In the genomic region with DNA sequence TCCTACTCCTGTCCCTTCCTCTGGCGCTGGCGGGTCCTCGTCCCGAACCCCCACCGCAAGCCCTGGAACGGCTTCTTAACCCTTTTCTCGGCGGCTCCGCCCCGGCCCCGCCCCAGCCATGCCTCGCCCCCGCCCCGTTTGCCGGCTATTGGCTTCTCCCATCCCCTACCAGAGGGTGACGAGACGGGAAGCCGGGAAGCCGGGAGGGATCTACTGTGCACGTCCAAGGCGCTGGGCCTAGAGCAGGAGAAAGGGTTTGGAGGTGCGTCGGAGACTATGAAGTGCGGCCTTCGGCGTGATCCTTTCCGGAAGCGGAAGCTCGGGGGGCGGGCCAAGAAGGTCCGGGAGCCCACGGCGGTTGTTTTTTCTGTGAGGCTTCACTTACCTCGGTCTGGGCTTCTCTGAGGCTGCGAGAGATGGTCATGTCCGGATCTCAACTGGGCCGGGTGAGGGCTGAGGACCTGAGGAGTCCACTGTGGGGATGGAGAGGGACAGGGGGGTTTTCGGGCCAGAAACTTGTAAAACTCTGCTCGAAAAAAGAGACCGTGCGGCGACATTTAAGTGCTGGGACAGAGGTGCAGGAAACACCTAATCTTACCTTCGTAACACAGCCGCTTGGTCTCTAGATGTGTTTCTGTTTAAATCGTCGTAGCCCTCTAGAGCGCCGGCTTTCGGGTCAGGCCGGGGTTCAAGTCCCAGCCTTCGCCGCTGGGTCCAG, we compare ENCODE assay signal across 1 cellular context.
TF ChIP-seq lines count a peak whose summit lies in the region.

No MANE protein-coding gene starts in this region.

TF ChIP-seq in HepG2, 621 proteins besides CTCF, POLR2A, EP300 and RAD21 (continued from another document and continues in another):
- TF ChIP-seq, protein P1, sequence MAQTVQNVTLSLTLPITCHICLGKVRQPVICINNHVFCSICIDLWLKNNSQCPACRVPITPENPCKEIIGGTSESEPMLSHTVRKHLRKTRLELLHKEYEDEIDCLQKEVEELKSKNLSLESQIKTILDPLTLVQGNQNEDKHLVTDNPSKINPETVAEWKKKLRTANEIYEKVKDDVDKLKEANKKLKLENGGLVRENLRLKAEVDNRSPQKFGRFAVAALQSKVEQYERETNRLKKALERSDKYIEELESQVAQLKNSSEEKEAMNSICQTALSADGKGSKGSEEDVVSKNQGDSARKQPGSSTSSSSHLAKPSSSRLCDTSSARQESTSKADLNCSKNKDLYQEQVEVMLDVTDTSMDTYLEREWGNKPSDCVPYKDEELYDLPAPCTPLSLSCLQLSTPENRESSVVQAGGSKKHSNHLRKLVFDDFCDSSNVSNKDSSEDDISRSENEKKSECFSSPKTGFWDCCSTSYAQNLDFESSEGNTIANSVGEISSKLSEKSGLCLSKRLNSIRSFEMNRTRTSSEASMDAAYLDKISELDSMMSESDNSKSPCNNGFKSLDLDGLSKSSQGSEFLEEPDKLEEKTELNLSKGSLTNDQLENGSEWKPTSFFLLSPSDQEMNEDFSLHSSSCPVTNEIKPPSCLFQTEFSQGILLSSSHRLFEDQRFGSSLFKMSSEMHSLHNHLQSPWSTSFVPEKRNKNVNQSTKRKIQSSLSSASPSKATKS (CRISPR knock-in tag; IDR thresholded peaks at IDR 0.05), result no peak
- TF ChIP-seq TOE1 (CRISPR knock-in tag; IDR thresholded peaks at IDR 0.05), result no peak
- no peak for TF ChIP-seq GTF2F1 (IDR thresholded peaks at IDR 0.05; ENCODE audit: low read length)
- peak; percentile 61 for TF ChIP-seq SALL1 (CRISPR knock-in tag; IDR thresholded peaks at IDR 0.05)
- no peak for TF ChIP-seq ZNF329 (CRISPR knock-in tag; IDR thresholded peaks at IDR 0.05; ENCODE audit: low read depth)
- TF ChIP-seq ZFP62 (CRISPR knock-in tag; IDR thresholded peaks at IDR 0.05), result no peak
- TF ChIP-seq, protein P2, sequence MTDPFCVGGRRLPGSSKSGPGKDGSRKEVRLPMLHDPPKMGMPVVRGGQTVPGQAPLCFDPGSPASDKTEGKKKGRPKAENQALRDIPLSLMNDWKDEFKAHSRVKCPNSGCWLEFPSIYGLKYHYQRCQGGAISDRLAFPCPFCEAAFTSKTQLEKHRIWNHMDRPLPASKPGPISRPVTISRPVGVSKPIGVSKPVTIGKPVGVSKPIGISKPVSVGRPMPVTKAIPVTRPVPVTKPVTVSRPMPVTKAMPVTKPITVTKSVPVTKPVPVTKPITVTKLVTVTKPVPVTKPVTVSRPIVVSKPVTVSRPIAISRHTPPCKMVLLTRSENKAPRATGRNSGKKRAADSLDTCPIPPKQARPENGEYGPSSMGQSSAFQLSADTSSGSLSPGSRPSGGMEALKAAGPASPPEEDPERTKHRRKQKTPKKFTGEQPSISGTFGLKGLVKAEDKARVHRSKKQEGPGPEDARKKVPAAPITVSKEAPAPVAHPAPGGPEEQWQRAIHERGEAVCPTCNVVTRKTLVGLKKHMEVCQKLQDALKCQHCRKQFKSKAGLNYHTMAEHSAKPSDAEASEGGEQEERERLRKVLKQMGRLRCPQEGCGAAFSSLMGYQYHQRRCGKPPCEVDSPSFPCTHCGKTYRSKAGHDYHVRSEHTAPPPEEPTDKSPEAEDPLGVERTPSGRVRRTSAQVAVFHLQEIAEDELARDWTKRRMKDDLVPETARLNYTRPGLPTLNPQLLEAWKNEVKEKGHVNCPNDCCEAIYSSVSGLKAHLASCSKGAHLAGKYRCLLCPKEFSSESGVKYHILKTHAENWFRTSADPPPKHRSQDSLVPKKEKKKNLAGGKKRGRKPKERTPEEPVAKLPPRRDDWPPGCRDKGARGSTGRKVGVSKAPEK (CRISPR knock-in tag; IDR thresholded peaks at IDR 0.05; ENCODE audit: borderline replicate concordance), result no peak
- TF ChIP-seq ZNF33A (CRISPR knock-in tag; IDR thresholded peaks at IDR 0.05; ENCODE audit: borderline replicate concordance), result no peak
- no peak for TF ChIP-seq THYN1 (CRISPR knock-in tag; IDR thresholded peaks at IDR 0.05; ENCODE audit: borderline replicate concordance, low read depth)
- no peak for TF ChIP-seq TSC22D2 (CRISPR knock-in tag; IDR thresholded peaks at IDR 0.05; ENCODE audit: borderline replicate concordance)
- TF ChIP-seq, protein P3, sequence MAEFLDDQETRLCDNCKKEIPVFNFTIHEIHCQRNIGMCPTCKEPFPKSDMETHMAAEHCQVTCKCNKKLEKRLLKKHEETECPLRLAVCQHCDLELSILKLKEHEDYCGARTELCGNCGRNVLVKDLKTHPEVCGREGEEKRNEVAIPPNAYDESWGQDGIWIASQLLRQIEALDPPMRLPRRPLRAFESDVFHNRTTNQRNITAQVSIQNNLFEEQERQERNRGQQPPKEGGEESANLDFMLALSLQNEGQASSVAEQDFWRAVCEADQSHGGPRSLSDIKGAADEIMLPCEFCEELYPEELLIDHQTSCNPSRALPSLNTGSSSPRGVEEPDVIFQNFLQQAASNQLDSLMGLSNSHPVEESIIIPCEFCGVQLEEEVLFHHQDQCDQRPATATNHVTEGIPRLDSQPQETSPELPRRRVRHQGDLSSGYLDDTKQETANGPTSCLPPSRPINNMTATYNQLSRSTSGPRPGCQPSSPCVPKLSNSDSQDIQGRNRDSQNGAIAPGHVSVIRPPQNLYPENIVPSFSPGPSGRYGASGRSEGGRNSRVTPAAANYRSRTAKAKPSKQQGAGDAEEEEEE (CRISPR knock-in tag; IDR thresholded peaks at IDR 0.05; ENCODE audit: borderline replicate concordance), result 0 out of 2 replicates have a peak, but pooled peaks have one; percentile 49
- TF ChIP-seq CREM (IDR thresholded peaks at IDR 0.05), result no peak; the same call in 1 of the 2 replicates
- TF ChIP-seq CREM (CRISPR knock-in tag; IDR thresholded peaks at IDR 0.05), result no peak
- no peak; the same call in 1 of the 2 replicates for TF ChIP-seq KMT2B (CRISPR knock-in tag; IDR thresholded peaks at IDR 0.05)
- TF ChIP-seq, protein P4, sequence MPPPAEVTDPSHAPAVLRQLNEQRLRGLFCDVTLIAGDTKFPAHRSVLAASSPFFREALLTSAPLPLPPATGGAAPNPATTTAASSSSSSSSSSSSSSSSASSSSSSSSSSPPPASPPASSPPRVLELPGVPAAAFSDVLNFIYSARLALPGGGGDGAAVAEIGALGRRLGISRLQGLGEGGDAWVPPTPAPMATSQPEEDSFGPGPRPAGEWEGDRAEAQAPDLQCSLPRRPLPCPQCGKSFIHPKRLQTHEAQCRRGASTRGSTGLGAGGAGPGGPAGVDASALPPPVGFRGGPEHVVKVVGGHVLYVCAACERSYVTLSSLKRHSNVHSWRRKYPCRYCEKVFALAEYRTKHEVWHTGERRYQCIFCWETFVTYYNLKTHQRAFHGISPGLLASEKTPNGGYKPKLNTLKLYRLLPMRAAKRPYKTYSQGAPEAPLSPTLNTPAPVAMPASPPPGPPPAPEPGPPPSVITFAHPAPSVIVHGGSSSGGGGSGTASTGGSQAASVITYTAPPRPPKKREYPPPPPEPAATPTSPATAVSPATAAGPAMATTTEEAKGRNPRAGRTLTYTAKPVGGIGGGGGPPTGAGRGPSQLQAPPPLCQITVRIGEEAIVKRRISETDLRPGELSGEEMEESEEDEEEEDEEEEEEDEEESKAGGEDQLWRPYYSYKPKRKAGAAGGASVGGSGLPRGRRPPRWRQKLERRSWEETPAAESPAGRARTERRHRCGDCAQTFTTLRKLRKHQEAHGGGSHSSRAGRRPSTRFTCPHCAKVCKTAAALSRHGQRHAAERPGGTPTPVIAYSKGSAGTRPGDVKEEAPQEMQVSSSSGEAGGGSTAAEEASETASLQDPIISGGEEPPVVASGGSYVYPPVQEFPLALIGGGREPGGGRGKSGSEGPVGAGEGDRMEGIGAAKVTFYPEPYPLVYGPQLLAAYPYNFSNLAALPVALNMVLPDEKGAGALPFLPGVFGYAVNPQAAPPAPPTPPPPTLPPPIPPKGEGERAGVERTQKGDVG (CRISPR knock-in tag; IDR thresholded peaks at IDR 0.05; ENCODE audit: borderline replicate concordance), result no peak
- no peak for TF ChIP-seq TBP (CRISPR knock-in tag; IDR thresholded peaks at IDR 0.05)
- no peak for TF ChIP-seq SYNCRIP (IDR thresholded peaks at IDR 0.05; ENCODE audit: insufficient read depth, low read depth, low read length)
- no peak for TF ChIP-seq ZFAT (CRISPR knock-in tag; conservative IDR thresholded peaks at IDR 0.05)
- 0 out of 2 replicates have a peak, but pooled peaks have one; percentile 46 for TF ChIP-seq TOPORS (CRISPR knock-in tag; IDR thresholded peaks at IDR 0.05)
- TF ChIP-seq, protein P5, sequence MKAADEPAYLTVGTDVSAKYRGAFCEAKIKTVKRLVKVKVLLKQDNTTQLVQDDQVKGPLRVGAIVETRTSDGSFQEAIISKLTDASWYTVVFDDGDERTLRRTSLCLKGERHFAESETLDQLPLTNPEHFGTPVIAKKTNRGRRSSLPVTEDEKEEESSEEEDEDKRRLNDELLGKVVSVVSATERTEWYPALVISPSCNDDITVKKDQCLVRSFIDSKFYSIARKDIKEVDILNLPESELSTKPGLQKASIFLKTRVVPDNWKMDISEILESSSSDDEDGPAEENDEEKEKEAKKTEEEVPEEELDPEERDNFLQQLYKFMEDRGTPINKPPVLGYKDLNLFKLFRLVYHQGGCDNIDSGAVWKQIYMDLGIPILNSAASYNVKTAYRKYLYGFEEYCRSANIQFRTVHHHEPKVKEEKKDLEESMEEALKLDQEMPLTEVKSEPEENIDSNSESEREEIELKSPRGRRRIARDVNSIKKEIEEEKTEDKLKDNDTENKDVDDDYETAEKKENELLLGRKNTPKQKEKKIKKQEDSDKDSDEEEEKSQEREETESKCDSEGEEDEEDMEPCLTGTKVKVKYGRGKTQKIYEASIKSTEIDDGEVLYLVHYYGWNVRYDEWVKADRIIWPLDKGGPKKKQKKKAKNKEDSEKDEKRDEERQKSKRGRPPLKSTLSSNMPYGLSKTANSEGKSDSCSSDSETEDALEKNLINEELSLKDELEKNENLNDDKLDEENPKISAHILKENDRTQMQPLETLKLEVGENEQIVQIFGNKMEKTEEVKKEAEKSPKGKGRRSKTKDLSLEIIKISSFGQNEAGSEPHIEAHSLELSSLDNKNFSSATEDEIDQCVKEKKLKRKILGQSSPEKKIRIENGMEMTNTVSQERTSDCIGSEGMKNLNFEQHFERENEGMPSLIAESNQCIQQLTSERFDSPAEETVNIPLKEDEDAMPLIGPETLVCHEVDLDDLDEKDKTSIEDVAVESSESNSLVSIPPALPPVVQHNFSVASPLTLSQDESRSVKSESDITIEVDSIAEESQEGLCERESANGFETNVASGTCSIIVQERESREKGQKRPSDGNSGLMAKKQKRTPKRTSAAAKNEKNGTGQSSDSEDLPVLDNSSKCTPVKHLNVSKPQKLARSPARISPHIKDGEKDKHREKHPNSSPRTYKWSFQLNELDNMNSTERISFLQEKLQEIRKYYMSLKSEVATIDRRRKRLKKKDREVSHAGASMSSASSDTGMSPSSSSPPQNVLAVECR (CRISPR knock-in tag; IDR thresholded peaks at IDR 0.05; ENCODE audit: borderline replicate concordance), result peak; percentile 15; the same call in 1 of the 2 replicates
- TF ChIP-seq NFIC (IDR thresholded peaks at IDR 0.05; ENCODE audit: low read length), result no peak
- no peak; the same call in 1 of the 2 replicates for TF ChIP-seq SP5 (CRISPR knock-in tag; IDR thresholded peaks at IDR 0.05; ENCODE audit: borderline replicate concordance, low read depth)
- no peak for TF ChIP-seq MAFG (CRISPR knock-in tag; IDR thresholded peaks at IDR 0.05)
- TF ChIP-seq MIXL1 (CRISPR knock-in tag; IDR thresholded peaks at IDR 0.05), result no peak
- TF ChIP-seq, protein P6, sequence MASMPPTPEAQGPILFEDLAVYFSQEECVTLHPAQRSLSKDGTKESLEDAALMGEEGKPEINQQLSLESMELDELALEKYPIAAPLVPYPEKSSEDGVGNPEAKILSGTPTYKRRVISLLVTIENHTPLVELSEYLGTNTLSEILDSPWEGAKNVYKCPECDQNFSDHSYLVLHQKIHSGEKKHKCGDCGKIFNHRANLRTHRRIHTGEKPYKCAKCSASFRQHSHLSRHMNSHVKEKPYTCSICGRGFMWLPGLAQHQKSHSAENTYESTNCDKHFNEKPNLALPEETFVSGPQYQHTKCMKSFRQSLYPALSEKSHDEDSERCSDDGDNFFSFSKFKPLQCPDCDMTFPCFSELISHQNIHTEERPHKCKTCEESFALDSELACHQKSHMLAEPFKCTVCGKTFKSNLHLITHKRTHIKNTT (CRISPR knock-in tag; IDR thresholded peaks at IDR 0.05), result no peak
- no peak for TF ChIP-seq ESRRA (CRISPR knock-in tag; IDR thresholded peaks at IDR 0.05; ENCODE audit: low read depth)
- TF ChIP-seq AGO1 (IDR thresholded peaks at IDR 0.05; ENCODE audit: low read depth, low read length, poor library complexity, severe bottlenecking), result no peak
- TF ChIP-seq ZNF749 (CRISPR knock-in tag; IDR thresholded peaks at IDR 0.05; ENCODE audit: borderline replicate concordance), result no peak
- TF ChIP-seq, protein P7, sequence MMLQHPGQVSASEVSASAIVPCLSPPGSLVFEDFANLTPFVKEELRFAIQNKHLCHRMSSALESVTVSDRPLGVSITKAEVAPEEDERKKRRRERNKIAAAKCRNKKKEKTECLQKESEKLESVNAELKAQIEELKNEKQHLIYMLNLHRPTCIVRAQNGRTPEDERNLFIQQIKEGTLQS (CRISPR knock-in tag; IDR thresholded peaks at IDR 0.05), result no peak
- no peak for TF ChIP-seq DMAP1 (CRISPR knock-in tag; IDR thresholded peaks at IDR 0.05)
- no peak for TF ChIP-seq ZNF75D (CRISPR knock-in tag; IDR thresholded peaks at IDR 0.05; ENCODE audit: borderline replicate concordance)
- TF ChIP-seq ZNF451 (CRISPR knock-in tag; IDR thresholded peaks at IDR 0.05), result no peak
- TF ChIP-seq ZEB1 (IDR thresholded peaks at IDR 0.05; ENCODE audit: insufficient replicate concordance, low read depth), result no peak
- TF ChIP-seq ZFX (CRISPR knock-in tag; IDR thresholded peaks at IDR 0.05; ENCODE audit: low read depth), result peak; percentile 88
- TF ChIP-seq ZNF317 (CRISPR knock-in tag; IDR thresholded peaks at IDR 0.05), result 0 out of 2 replicates have a peak, but pooled peaks have one; percentile 41
- no peak for TF ChIP-seq MYNN (CRISPR knock-in tag; IDR thresholded peaks at IDR 0.05; ENCODE audit: low read depth)
- TF ChIP-seq REPIN1 (CRISPR knock-in tag; IDR thresholded peaks at IDR 0.05; ENCODE audit: borderline replicate concordance, low read depth), result 0 out of 2 replicates have a peak, but pooled peaks have one; percentile 48
- no peak for TF ChIP-seq CBX2 (IDR thresholded peaks at IDR 0.05; ENCODE audit: low read depth, low read length)
- TF ChIP-seq CBX2 (CRISPR knock-in tag; IDR thresholded peaks at IDR 0.05; ENCODE audit: low read depth), result 0 out of 2 replicates have a peak, but pooled peaks have one; percentile 19
- no peak for TF ChIP-seq NFE2 (CRISPR knock-in tag; IDR thresholded peaks at IDR 0.05)
- no peak for TF ChIP-seq CENPT (CRISPR knock-in tag; IDR thresholded peaks at IDR 0.05; ENCODE audit: low read depth)
- TF ChIP-seq, protein P8, sequence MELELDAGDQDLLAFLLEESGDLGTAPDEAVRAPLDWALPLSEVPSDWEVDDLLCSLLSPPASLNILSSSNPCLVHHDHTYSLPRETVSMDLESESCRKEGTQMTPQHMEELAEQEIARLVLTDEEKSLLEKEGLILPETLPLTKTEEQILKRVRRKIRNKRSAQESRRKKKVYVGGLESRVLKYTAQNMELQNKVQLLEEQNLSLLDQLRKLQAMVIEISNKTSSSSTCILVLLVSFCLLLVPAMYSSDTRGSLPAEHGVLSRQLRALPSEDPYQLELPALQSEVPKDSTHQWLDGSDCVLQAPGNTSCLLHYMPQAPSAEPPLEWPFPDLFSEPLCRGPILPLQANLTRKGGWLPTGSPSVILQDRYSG (CRISPR knock-in tag; IDR thresholded peaks at IDR 0.05), result no peak
- TF ChIP-seq CEBPB (IDR thresholded peaks at IDR 0.05; ENCODE audit: borderline replicate concordance, low read depth, low read length), result no peak
- TF ChIP-seq MAFF (IDR thresholded peaks at IDR 0.05; ENCODE audit: low read depth, low read length), result no peak
